ENCODE assay signal across 24 cellular contexts in genomic region chr12:78885466-78885865, GRCh38. TPM values are rescaled to one million over a fixed set of nuclear protein-coding genes. Genes with fewer than 3 reads are reported as not detected.
DNase-seq lines count a peak whose midpoint lies in the region; FAIRE-seq and TF ChIP-seq lines count a peak whose summit lies in the region.
"Had no signal": no experiment of that assay in that cellular context is flagged by ENCODE, and none has a peak within 500 bp of the region (broad histone marks: within the 10 kb centered on the region; RNA-seq: fewer than 3 reads in every experiment).

No MANE protein-coding gene starts in this region.

- no peak overlapping the region for H3K4me2 ChIP-seq in astrocyte (ENCODE audit: low read length)

- no peak overlapping the region for H3K4me3 Mint-ChIP-seq in astrocyte (ENCODE audit: unreplicated experiment)
- H3K4me3 Mint-ChIP-seq: activated CD8-positive, alpha-beta memory T cell treated with anti-CD3 and anti-CD28 coated beads, Interleukin-2, amount 10 ng/mL, durations not matched to agents 7 days and 5 days; activated naive CD8-positive, alpha-beta T cell treated with anti-CD3 and anti-CD28 coated beads, Interleukin-2, amount 10 ng/mL, durations not matched to agents 7 days and 5 days; CD14-positive monocyte; mesothelial cell of epicardium; natural killer cell had no signal

- no peak for FAIRE-seq in astrocyte (lab: Jason Lieb, UNC)
- FAIRE-seq: A204.1 had no signal

- no peaks in the 10 kb centered on the region for H3K79me2 ChIP-seq in astrocyte (ENCODE audit: insufficient read depth, low read length)

- H3K36me3 Mint-ChIP-seq in astrocyte (ENCODE audit: low read depth, unreplicated experiment): no peaks in the 10 kb centered on the region
- H3K36me3 Mint-ChIP-seq: activated CD8-positive, alpha-beta memory T cell treated with anti-CD3 and anti-CD28 coated beads, Interleukin-2, amount 10 ng/mL, durations not matched to agents 7 days and 5 days; activated naive CD8-positive, alpha-beta T cell treated with anti-CD3 and anti-CD28 coated beads, Interleukin-2, amount 10 ng/mL, durations not matched to agents 7 days and 5 days; CD14-positive monocyte; mesothelial cell of epicardium; natural killer cell had no signal

- no peaks in the 10 kb centered on the region for H4K20me1 ChIP-seq in astrocyte (ENCODE audit: insufficient read depth, low read length)

- H3K27ac ChIP-seq in astrocyte (ENCODE audit: low read depth, low read length): no peak overlapping the region
- H3K27ac ChIP-seq: colonic mucosa, ovary, right atrium auricular region, upper lobe of right lung had no signal

- DNase-seq in NCI-H2107 treated with DMSO at 0.1 percent for 48 hours (lab: John Stamatoyannopoulos, UW; ENCODE audit: unreplicated experiment) (peak; percentile 56), NCI-H2107 (lab: John Stamatoyannopoulos, UW) (no peak), NCI-H2171 treated with DMSO at 0.1 percent for 48 hours (lab: John Stamatoyannopoulos, UW) (peak; percentile 88), astrocyte (ENCODE audit: low read depth) (peak; percentile 27), T-helper 9 cell (no peak), NCI-H748 (lab: John Stamatoyannopoulos, UW; ENCODE audit: unreplicated experiment) (no peak), GM10248 (ENCODE audit: extremely low spot score) (no peak), SKM-1 (lab: John Stamatoyannopoulos, UW; ENCODE audit: unreplicated experiment) (no peak)
- DNase-seq: activated CD4-positive, alpha-beta T cell treated with anti-CD3 and anti-CD28 coated beads for 48 hours; activated CD8-positive, alpha-beta memory T cell treated with anti-CD3 and anti-CD28 coated beads, Interleukin-2, amount 10 ng/mL, durations not matched to agents 7 days and 5 days; activated naive CD8-positive, alpha-beta T cell treated with anti-CD3 and anti-CD28 coated beads, Interleukin-2, amount 10 ng/mL, durations not matched to agents 7 days and 5 days; brain microvascular endothelial cell; colonic mucosa; DND-41; natural killer cell; NCI-H1105; ovary; RPMI8226; upper lobe of right lung had no signal

- H3K9me3 Mint-ChIP-seq in astrocyte (ENCODE audit: unreplicated experiment): no peaks in the 10 kb centered on the region
- H3K9me3 Mint-ChIP-seq: activated naive CD8-positive, alpha-beta T cell treated with anti-CD3 and anti-CD28 coated beads, Interleukin-2, amount 10 ng/mL, durations not matched to agents 7 days and 5 days; activated T-helper 2 cell treated with anti-CD3 and anti-CD28 coated beads, Interferon-gamma antibody, Interleukin-2, Interleukin-4, amounts not matched to agents 10 μg/mL and 5 μg/mL and 100 μg/mL, durations not matched to agents 14 hours and 24 hours and 36 hours; CD14-positive monocyte; mesothelial cell of epicardium had no signal

- POLR2A ChIA-PET in GM10248 (lab: Yijun Ruan, JAX): no interaction called here

- H3K36me3 ChIP-seq in astrocyte (ENCODE audit: insufficient read depth, low read length): no peaks in the 10 kb centered on the region
- H3K36me3 ChIP-seq: brain microvascular endothelial cell, colonic mucosa, ovary, right atrium auricular region, upper lobe of right lung had no signal

- TF ChIP-seq CTCF in astrocyte (IDR thresholded peaks at IDR 0.05; ENCODE audit: insufficient read depth, low read depth, low read length) (no peak), GM10248 (IDR thresholded peaks at IDR 0.05; ENCODE audit: control extremely low read depth, extremely low read depth, low read depth, missing control alignments) (no peak)

- H3K4me1 ChIP-seq in astrocyte (ENCODE audit: insufficient read depth, low read length): peaks cover 25% of the 10 kb centered on the region
- H3K4me1 ChIP-seq: colonic mucosa, right atrium auricular region, upper lobe of right lung had no signal

- CTCF ChIA-PET in GM10248 (lab: Yijun Ruan, JAX): interaction anchor here (1.1 kb wide), 1 partner anchor 35 kb away, joined by 3 read pairs; no protein-coding TSS in a partner anchor

- no peaks in the 10 kb centered on the region for H3K9me3 ChIP-seq in astrocyte (ENCODE audit: insufficient read depth, low read depth, low read length)
- H3K9me3 ChIP-seq: colonic mucosa, ovary, right atrium auricular region, upper lobe of right lung had no signal

- H3K4me3 ChIP-seq in astrocyte (ENCODE audit: insufficient read depth, low read depth, low read length): no peak overlapping the region
- H3K4me3 ChIP-seq: colonic mucosa, ovary, right atrium auricular region, upper lobe of right lung had no signal

- H3K27me3 Mint-ChIP-seq in astrocyte (ENCODE audit: low read depth, unreplicated experiment): no peaks in the 10 kb centered on the region
- H3K27me3 Mint-ChIP-seq: activated CD8-positive, alpha-beta memory T cell treated with anti-CD3 and anti-CD28 coated beads, Interleukin-2, amount 10 ng/mL, durations not matched to agents 7 days and 5 days; activated naive CD8-positive, alpha-beta T cell treated with anti-CD3 and anti-CD28 coated beads, Interleukin-2, amount 10 ng/mL, durations not matched to agents 7 days and 5 days had no signal

- no peak overlapping the region for H2AFZ ChIP-seq in astrocyte (ENCODE audit: low read depth, low read length)

- H3K27ac Mint-ChIP-seq in astrocyte (ENCODE audit: unreplicated experiment): no peak overlapping the region
- H3K27ac Mint-ChIP-seq: activated CD8-positive, alpha-beta memory T cell treated with anti-CD3 and anti-CD28 coated beads, Interleukin-2, amount 10 ng/mL, durations not matched to agents 7 days and 5 days; activated naive CD8-positive, alpha-beta T cell treated with anti-CD3 and anti-CD28 coated beads, Interleukin-2, amount 10 ng/mL, durations not matched to agents 7 days and 5 days; activated T-helper 2 cell treated with anti-CD3 and anti-CD28 coated beads, Interferon-gamma antibody, Interleukin-2, Interleukin-4, amounts not matched to agents 10 μg/mL and 5 μg/mL and 100 μg/mL, durations not matched to agents 14 hours and 24 hours and 36 hours; CD14-positive monocyte; mesothelial cell of epicardium; natural killer cell had no signal

- no peak overlapping the region for H3K9ac ChIP-seq in astrocyte (ENCODE audit: low read length)

- H3K4me1 Mint-ChIP-seq in astrocyte (ENCODE audit: low read depth, unreplicated experiment): peaks cover 32% of the 10 kb centered on the region
- H3K4me1 Mint-ChIP-seq: activated CD8-positive, alpha-beta memory T cell treated with anti-CD3 and anti-CD28 coated beads, Interleukin-2, amount 10 ng/mL, durations not matched to agents 7 days and 5 days; activated naive CD8-positive, alpha-beta T cell treated with anti-CD3 and anti-CD28 coated beads, Interleukin-2, amount 10 ng/mL, durations not matched to agents 7 days and 5 days; CD14-positive monocyte; mesothelial cell of epicardium; natural killer cell had no signal

- H3K27me3 ChIP-seq in astrocyte (ENCODE audit: insufficient read depth, low read length): no peaks in the 10 kb centered on the region
- H3K27me3 ChIP-seq: brain microvascular endothelial cell, colonic mucosa, ovary, right atrium auricular region, upper lobe of right lung had no signal

RNA-seq across cellular contexts. Expression of gene SYT1, which starts 20.9 kb away (rescaled TPM):
- total RNA-seq in astrocyte: 24.0 and 33.2 TPM in 2 replicates
- total RNA-seq: activated CD8-positive, alpha-beta memory T cell treated with anti-CD3 and anti-CD28 coated beads, Interleukin-2, amount 10 ng/mL, durations not matched to agents 7 days and 5 days; activated naive CD8-positive, alpha-beta T cell treated with anti-CD3 and anti-CD28 coated beads, Interleukin-2, amount 10 ng/mL, durations not matched to agents 7 days and 5 days; activated T-helper 2 cell treated with anti-CD3 and anti-CD28 coated beads, Interferon-gamma antibody, Interleukin-2, Interleukin-4, amounts not matched to agents 10 μg/mL and 5 μg/mL and 100 μg/mL, durations not matched to agents 14 hours and 24 hours and 36 hours; natural killer cell had no signal

Comparison
In these comparisons a context has a peak if more than half of its experiments do, and no peak if none do; other contexts are left out.
1. DNase-seq: peak in NCI-H2107 treated with DMSO at 0.1 percent for 48 hours (single experiment), NCI-H2171 treated with DMSO at 0.1 percent for 48 hours (single experiment) and astrocyte (single experiment); none in NCI-H2107 (single experiment), T-helper 9 cell (single experiment), NCI-H748 (single experiment), GM10248 (single experiment) and SKM-1 (single experiment).